Comparison of ENCODE assay signal across 8 cellular contexts in genomic region chr1:160830321-160831153, GRCh38. TPM values are rescaled to one million over a fixed set of nuclear protein-coding genes. Genes with fewer than 3 reads are reported as not detected.
DNase-seq lines count a peak whose midpoint lies in the region; ATAC-seq and TF ChIP-seq lines count a peak whose summit lies in the region.

No MANE protein-coding gene starts in this region.

- H4K20me1 ChIP-seq in DND-41 (ENCODE audit: insufficient read depth, low read length): no peaks in the 10 kb centered on the region

- H3K9ac ChIP-seq in DND-41 (ENCODE audit: low read depth, low read length): no peak overlapping the region

- DNase-seq in DND-41: peak; percentile 74
- DNase-seq in HL-60 (ENCODE audit: low read depth in 1 of 2, low spot score in 1 of 2): peak in 1 of 2 experiments; percentile 71
- DNase-seq in SKM-1 treated with dmso at 0.1 percent for 144 hours (lab: John Stamatoyannopoulos, UW; ENCODE audit: unreplicated experiment): peak; percentile 64
- DNase-seq in activated naive CD4-positive, alpha-beta T cell treated with anti-CD3 and anti-CD28 coated beads, Interleukin-2, amount 10 ng/mL, durations not matched to agents 7 days and 5 days: peak; percentile 88
- peak; percentile 51 to 86 (median 73) for DNase-seq in right cardiac atrium
- peak; percentile 54 to 77 for DNase-seq in stimulated activated CD4-positive, alpha-beta T cell treated with anti-CD3 and anti-CD28 coated beads, Interleukin-15, amount 100 ng/mL, for 48 hours (ENCODE audit: low read depth in 2 of 2)

- TF ChIP-seq CTCF in DND-41 (IDR thresholded peaks at IDR 0.05; ENCODE audit: borderline replicate concordance, extremely low read depth, low read length, poor library complexity, severe bottlenecking) (peak; percentile 74), HL-60 (IDR thresholded peaks at IDR 0.05; ENCODE audit: insufficient read depth, low read length) (peak; percentile 64)

- no peaks in the 10 kb centered on the region for H3K4me1 ChIP-seq in DND-41 (ENCODE audit: insufficient read depth, low read length)
- no peaks in the 10 kb centered on the region for H3K4me1 ChIP-seq in right cardiac atrium (ENCODE audit: control insufficient read depth, insufficient read depth, low read length)

- H3K27me3 ChIP-seq in DND-41 (ENCODE audit: insufficient read depth, low read length, poor library complexity) (no peaks in the 10 kb centered on the region), HL-60 (ENCODE audit: insufficient read depth, poor library complexity, severe bottlenecking) (no peaks in the 10 kb centered on the region), right cardiac atrium (ENCODE audit: control insufficient read depth, insufficient read depth) (no peaks in the 10 kb centered on the region)

- peaks cover 26% of the 10 kb centered on the region for H3K36me3 Mint-ChIP-seq in activated naive CD4-positive, alpha-beta T cell treated with anti-CD3 and anti-CD28 coated beads, Interleukin-2, amount 10 ng/mL, durations not matched to agents 7 days and 5 days

- H3K4me2 ChIP-seq in DND-41 (ENCODE audit: insufficient read depth, low read length): no peak overlapping the region

- no peaks in the 10 kb centered on the region for H3K79me2 ChIP-seq in DND-41 (ENCODE audit: insufficient read depth, low read length)

- H3K4me3 ChIP-seq in DND-41 (ENCODE audit: low read depth in 1 of 2, low read length in 2 of 2): no peak overlapping the region
- no peak overlapping the region for H3K4me3 ChIP-seq in HL-60 (replicated peaks; ENCODE audit: insufficient read depth, low read length)
- no peak overlapping the region for H3K4me3 ChIP-seq in right cardiac atrium (ENCODE audit: low read length)

- no peak overlapping the region for H3K27ac Mint-ChIP-seq in activated naive CD4-positive, alpha-beta T cell treated with anti-CD3 and anti-CD28 coated beads, Interleukin-2, amount 10 ng/mL, durations not matched to agents 7 days and 5 days

- intact Hi-C loops in right cardiac atrium (cut with DNase I): loop anchor here in 3 of 4 donors (10.0 kb wide), 2 partner anchors 124 to 264 kb away; partner anchors contain the start of genes ITLN2 (in 2 of the 3) and KLHDC9 (in 1 of the 3)

- H2AFZ ChIP-seq in DND-41 (ENCODE audit: low read depth, low read length): no peak overlapping the region

- 60% methylated on average over 8 of the region's 8 CpGs for WGBS in right cardiac atrium

- H3K4me1 Mint-ChIP-seq in activated naive CD4-positive, alpha-beta T cell treated with anti-CD3 and anti-CD28 coated beads, Interleukin-2, amount 10 ng/mL, durations not matched to agents 7 days and 5 days: peaks cover 26% of the 10 kb centered on the region

- CTCF ChIA-PET in activated naive CD4-positive, alpha-beta T cell treated with anti-CD3 and anti-CD28 coated beads, Interleukin-2, amount 10 ng/mL, durations not matched to agents 7 days and 5 days (lab: Charles Lee): interaction anchor here (0.8 to 6.5 kb wide), 17 partner anchors 10 to 160 kb away, joined by 3 to 157 read pairs (median 6); partner anchors contain the start of genes ITLN2 and LY9

- ATAC-seq in DND-41 (ENCODE audit: insufficient read depth, low read depth) (peak; percentile 81), right cardiac atrium (peak; percentile 38 to 67), GM21529 (IDR thresholded peaks at IDR 0.05; ENCODE audit: unreplicated experiment) (no peak), GM21390 (IDR thresholded peaks at IDR 0.05; ENCODE audit: unreplicated experiment) (no peak)

- H3K27ac ChIP-seq in DND-41 (ENCODE audit: low read length): no peak overlapping the region
- no peak overlapping the region for H3K27ac ChIP-seq in HL-60 (replicated peaks)
- no peak overlapping the region for H3K27ac ChIP-seq in right cardiac atrium (ENCODE audit: low read length)

- H3K9me3 ChIP-seq in DND-41 (ENCODE audit: insufficient read depth, low read length, severe bottlenecking) (no peaks in the 10 kb centered on the region), right cardiac atrium (ENCODE audit: control insufficient read depth, low read length) (no peaks in the 10 kb centered on the region)

- H3K36me3 ChIP-seq in DND-41 (ENCODE audit: insufficient read depth, low read length): no peaks in the 10 kb centered on the region

- H3K27me3 Mint-ChIP-seq in activated naive CD4-positive, alpha-beta T cell treated with anti-CD3 and anti-CD28 coated beads, Interleukin-2, amount 10 ng/mL, durations not matched to agents 7 days and 5 days: no peaks in the 10 kb centered on the region

- H3K4me3 Mint-ChIP-seq in activated naive CD4-positive, alpha-beta T cell treated with anti-CD3 and anti-CD28 coated beads, Interleukin-2, amount 10 ng/mL, durations not matched to agents 7 days and 5 days: no peak overlapping the region

- H3K9me3 Mint-ChIP-seq in activated naive CD4-positive, alpha-beta T cell treated with anti-CD3 and anti-CD28 coated beads, Interleukin-2, amount 10 ng/mL, durations not matched to agents 7 days and 5 days: no peaks in the 10 kb centered on the region

RNA-seq across cellular contexts. Expression of gene CD244, which starts 32.1 kb away (rescaled TPM):
- 1 to 10 TPM in 2 of 4 donors, under 1 TPM in 2; 0.51 to 2.3 (median 0.86) TPM for total RNA-seq in right cardiac atrium
- 0.29 TPM for polyA plus RNA-seq in right cardiac atrium

RNA-seq across cellular contexts. Expression of gene LY9, which starts 34.6 kb away (rescaled TPM):
- under 1 TPM in 3 of 4 donors, not detected in 1; 0.25 to 0.29 (median 0.25) TPM for total RNA-seq in right cardiac atrium
- polyA plus RNA-seq in right cardiac atrium: 0.09 TPM

RNA-seq across cellular contexts. Expression of gene ITLN1, which starts 54.4 kb away (rescaled TPM):
- total RNA-seq in right cardiac atrium: 10 to 100 TPM in 3 of 4 donors, 1 to 10 TPM in 1; 6.4 to 30.0 (median 21.2) TPM
- 3.0 TPM for polyA plus RNA-seq in right cardiac atrium

Comparison
In these comparisons a context has a peak if more than half of its experiments do, and no peak if none do; other contexts are left out.
1. ATAC-seq: peak in DND-41 (single experiment) and right cardiac atrium (2 of 2); none in GM21529 (single experiment) and GM21390 (single experiment).